In genomic region chr7:92813390-92814024, GRCh38 we compare ENCODE assay signal across 8 cellular contexts. TPM values are rescaled to one million over a fixed set of nuclear protein-coding genes. Genes with fewer than 3 reads are reported as not detected.
DNase-seq lines count a peak whose midpoint lies in the region; ATAC-seq and TF ChIP-seq lines count a peak whose summit lies in the region.

No MANE protein-coding gene starts in this region.

- peak overlapping the region; percentile 91 for H3K27ac Mint-ChIP-seq in activated naive CD4-positive, alpha-beta T cell treated with anti-CD3 and anti-CD28 coated beads for 36 hours
- H3K27ac Mint-ChIP-seq in stimulated activated naive B cell treated with anti-CD40 and anti-IgM and Interleukin-4, amounts not matched to agents 10 μg/mL and 1 μg/mL and 100 μg/mL, for 72 hours: peak overlapping the region; percentile 90

- H3K4me3 Mint-ChIP-seq in activated naive CD4-positive, alpha-beta T cell treated with anti-CD3 and anti-CD28 coated beads for 36 hours: peak overlapping the region; percentile 44
- H3K4me3 Mint-ChIP-seq in stimulated activated naive B cell treated with anti-CD40 and anti-IgM and Interleukin-4, amounts not matched to agents 10 μg/mL and 1 μg/mL and 100 μg/mL, for 72 hours: peak overlapping the region; percentile 63 to 78

- H3K9me3 ChIP-seq in aorta (ENCODE audit: control insufficient read depth, low read length): no peaks in the 10 kb centered on the region

- H3K9me3 Mint-ChIP-seq in activated naive CD4-positive, alpha-beta T cell treated with anti-CD3 and anti-CD28 coated beads for 36 hours: peaks cover 8% of the 10 kb centered on the region
- H3K9me3 Mint-ChIP-seq in stimulated activated naive B cell treated with anti-CD40 and anti-IgM and Interleukin-4, amounts not matched to agents 10 μg/mL and 1 μg/mL and 100 μg/mL, for 72 hours: peaks cover 7 to 8% of the 10 kb centered on the region in 2 donors

- no peak overlapping the region for H3K27ac ChIP-seq in aorta (ENCODE audit: low read depth in 1 of 2, low read length in 2 of 2)

- in situ Hi-C loops in KBM-7 (cut with MboI; ENCODE audit: low pct_unique_long_range_greater_than_20kb, low sequenced_read_pairs): no loop called here

- CTCF ChIA-PET in activated naive CD4-positive, alpha-beta T cell treated with anti-CD3 and anti-CD28 coated beads for 36 hours (lab: Charles Lee): interaction anchor here (0.7 to 3.5 kb wide), 6 partner anchors 9 to 194 kb away, joined by 3 to 33 read pairs (median 4); no protein-coding TSS in a partner anchor

- peaks cover 19% of the 10 kb centered on the region for H3K36me3 Mint-ChIP-seq in activated naive CD4-positive, alpha-beta T cell treated with anti-CD3 and anti-CD28 coated beads for 36 hours (ENCODE audit: low read depth)
- H3K36me3 Mint-ChIP-seq in stimulated activated naive B cell treated with anti-CD40 and anti-IgM and Interleukin-4, amounts not matched to agents 10 μg/mL and 1 μg/mL and 100 μg/mL, for 72 hours: peaks cover 17 to 21% of the 10 kb centered on the region in 2 donors

- H3K4me1 ChIP-seq in aorta (ENCODE audit: control insufficient read depth in 1 of 2, insufficient read depth in 2 of 2, low read length in 2 of 2): no peaks in the 10 kb centered on the region

- peaks cover 83% of the 10 kb centered on the region for H3K4me1 Mint-ChIP-seq in activated naive CD4-positive, alpha-beta T cell treated with anti-CD3 and anti-CD28 coated beads for 36 hours (ENCODE audit: low read depth)
- H3K4me1 Mint-ChIP-seq in stimulated activated naive B cell treated with anti-CD40 and anti-IgM and Interleukin-4, amounts not matched to agents 10 μg/mL and 1 μg/mL and 100 μg/mL, for 72 hours: peaks cover 23 to 73% of the 10 kb centered on the region in 2 donors

- whole genome bisulfite sequencing in aorta, 2 donors: 32 to 35% methylated on average over 4 of the region's 4 CpGs

- peak; percentile 69 for DNase-seq in GM06990 (ENCODE audit: extremely low read depth, insufficient read length)
- DNase-seq in activated naive CD4-positive, alpha-beta T cell treated with anti-CD3 and anti-CD28 coated beads for 36 hours: peak; percentile 43
- no peak for DNase-seq in stimulated activated naive B cell treated with anti-CD40 and anti-IgM and Interleukin-4, amounts not matched to agents 10 μg/mL and 1 μg/mL and 100 μg/mL, for 72 hours
- DNase-seq in KBM-7: no peak
- DNase-seq in activated CD8-positive, alpha-beta memory T cell treated with anti-CD3 and anti-CD28 coated beads, Interleukin-2, amount 50 U/mL, for 4 hours: no peak
- DNase-seq in aorta: no peak

- ATAC-seq in GM21381 (IDR thresholded peaks at IDR 0.05; ENCODE audit: unreplicated experiment) (peak; percentile 45), HG03565 (IDR thresholded peaks at IDR 0.05; ENCODE audit: unreplicated experiment) (peak; percentile 45), aorta (ENCODE audit: low FRiP score) (no peak)
- peak; percentile 81 to 84 for ATAC-seq in stimulated activated naive B cell treated with anti-CD40 and anti-IgM and Interleukin-4, amounts not matched to agents 10 μg/mL and 1 μg/mL and 100 μg/mL, for 72 hours (replicated peaks)

- no peaks in the 10 kb centered on the region for H3K27me3 Mint-ChIP-seq in activated naive CD4-positive, alpha-beta T cell treated with anti-CD3 and anti-CD28 coated beads for 36 hours (ENCODE audit: low read depth)
- no peaks in the 10 kb centered on the region for H3K27me3 Mint-ChIP-seq in stimulated activated naive B cell treated with anti-CD40 and anti-IgM and Interleukin-4, amounts not matched to agents 10 μg/mL and 1 μg/mL and 100 μg/mL, for 72 hours

- intact Hi-C loops in activated naive CD4-positive, alpha-beta T cell treated with anti-CD3 and anti-CD28 coated beads for 36 hours (cut with micrococcal nuclease): loop anchor here (1.0 to 5.0 kb wide), 16 partner anchors 11 to 304 kb away; partner anchors contain the start of genes PEX1, RBM48 and SAMD9
- intact Hi-C loops in aorta (cut with DNase I): no loop called here

- no peak for TF ChIP-seq CTCF in GM06990 (IDR thresholded peaks at IDR 0.05; ENCODE audit: insufficient read depth, low read length, poor library complexity, severe bottlenecking)

- no peaks in the 10 kb centered on the region for H3K27me3 ChIP-seq in GM06990 (replicated peaks; ENCODE audit: control insufficient read depth, insufficient read depth, low read length)
- H3K27me3 ChIP-seq in aorta (ENCODE audit: control insufficient read depth in 1 of 2, insufficient read depth in 2 of 2, low read length in 1 of 2): no peaks in the 10 kb centered on the region

- no peaks in the 10 kb centered on the region for H3K36me3 ChIP-seq in GM06990 (ENCODE audit: control insufficient read depth, insufficient read depth, low read length)
- no peaks in the 10 kb centered on the region for H3K36me3 ChIP-seq in aorta (ENCODE audit: control insufficient read depth in 1 of 2, insufficient read depth in 2 of 2, low read length in 1 of 2)

- H3K4me3 ChIP-seq in GM06990 (replicated peaks; ENCODE audit: low read depth, low read length): peak overlapping the region; percentile 18; the same call in 1 of the 2 replicates
- no peak overlapping the region for H3K4me3 ChIP-seq in aorta (ENCODE audit: low read length in 2 of 2)

RNA-seq across cellular contexts. Expression of gene CDK6, which starts 22.9 kb away (rescaled TPM):
- 100 to 1,000 TPM in 1 of 2 experiments, 10 to 100 TPM in 1; 99.4 to 101 TPM for total RNA-seq in activated naive CD4-positive, alpha-beta T cell treated with anti-CD3 and anti-CD28 coated beads for 36 hours
- total RNA-seq in aorta: 10 to 100 TPM; 17.3 to 26.0 TPM
- polyA plus RNA-seq in aorta: 1 to 10 TPM; 2.8 to 5.4 TPM

Comparison
In these comparisons a context has a peak if more than half of its experiments do, and no peak if none do; other contexts are left out.
1. DNase-seq: peak in GM06990 (single experiment) and activated naive CD4-positive, alpha-beta T cell treated with anti-CD3 and anti-CD28 coated beads for 36 hours (single experiment); none in stimulated activated naive B cell treated with anti-CD40 and anti-IgM and Interleukin-4, amounts not matched to agents 10 μg/mL and 1 μg/mL and 100 μg/mL, for 72 hours (single experiment), KBM-7 (single experiment), activated CD8-positive, alpha-beta memory T cell treated with anti-CD3 and anti-CD28 coated beads, Interleukin-2, amount 50 U/mL, for 4 hours (single experiment) and aorta (0 of 2).